Comparison of ENCODE assay signal across 1 cellular context in the genomic region with DNA sequence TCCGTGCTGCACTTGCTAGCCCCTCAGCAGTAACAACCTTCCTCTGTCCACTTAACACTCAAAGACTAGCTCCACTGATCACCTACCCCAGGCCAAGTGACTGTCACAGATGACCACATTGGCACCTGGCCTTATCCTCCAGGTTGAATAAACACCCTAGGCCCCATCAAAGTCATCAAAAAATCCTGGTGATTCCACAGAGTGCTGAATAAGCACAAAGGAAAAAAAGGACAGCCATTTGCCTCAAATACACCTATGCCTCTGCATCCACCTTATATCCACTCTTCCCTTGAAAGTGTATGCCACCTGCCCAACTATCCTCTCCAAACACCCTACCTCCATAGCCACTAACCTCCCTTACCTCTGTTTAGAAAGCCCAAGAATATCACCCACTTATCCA.
TF ChIP-seq lines count a peak whose summit lies in the region.

No MANE protein-coding gene starts in this region.

TF ChIP-seq in GM23338, 12 proteins besides CTCF, POLR2A, EP300 and RAD21:
- TF ChIP-seq, protein P1, sequence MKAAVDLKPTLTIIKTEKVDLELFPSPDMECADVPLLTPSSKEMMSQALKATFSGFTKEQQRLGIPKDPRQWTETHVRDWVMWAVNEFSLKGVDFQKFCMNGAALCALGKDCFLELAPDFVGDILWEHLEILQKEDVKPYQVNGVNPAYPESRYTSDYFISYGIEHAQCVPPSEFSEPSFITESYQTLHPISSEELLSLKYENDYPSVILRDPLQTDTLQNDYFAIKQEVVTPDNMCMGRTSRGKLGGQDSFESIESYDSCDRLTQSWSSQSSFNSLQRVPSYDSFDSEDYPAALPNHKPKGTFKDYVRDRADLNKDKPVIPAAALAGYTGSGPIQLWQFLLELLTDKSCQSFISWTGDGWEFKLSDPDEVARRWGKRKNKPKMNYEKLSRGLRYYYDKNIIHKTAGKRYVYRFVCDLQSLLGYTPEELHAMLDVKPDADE (IDR thresholded peaks at IDR 0.05), result no peak
- no peak for TF ChIP-seq ZNF114 (CRISPR knock-in tag; IDR thresholded peaks at IDR 0.05)
- no peak for TF ChIP-seq CREB1 (CRISPR knock-in tag; IDR thresholded peaks at IDR 0.05; ENCODE audit: low read depth)
- no peak for TF ChIP-seq EZH2phosphoT487 (IDR thresholded peaks at IDR 0.05; ENCODE audit: unreplicated experiment)
- no peak for TF ChIP-seq STAT1 (IDR thresholded peaks at IDR 0.05; ENCODE audit: unreplicated experiment)
- TF ChIP-seq ZNF331 (CRISPR knock-in tag; IDR thresholded peaks at IDR 0.05; ENCODE audit: low read depth), result no peak
- TF ChIP-seq EZH2 (IDR thresholded peaks at IDR 0.05; ENCODE audit: low read depth, unreplicated experiment), result no peak
- TF ChIP-seq NANOG (IDR thresholded peaks at IDR 0.05; ENCODE audit: borderline replicate concordance), result no peak
- TF ChIP-seq, protein P2, sequence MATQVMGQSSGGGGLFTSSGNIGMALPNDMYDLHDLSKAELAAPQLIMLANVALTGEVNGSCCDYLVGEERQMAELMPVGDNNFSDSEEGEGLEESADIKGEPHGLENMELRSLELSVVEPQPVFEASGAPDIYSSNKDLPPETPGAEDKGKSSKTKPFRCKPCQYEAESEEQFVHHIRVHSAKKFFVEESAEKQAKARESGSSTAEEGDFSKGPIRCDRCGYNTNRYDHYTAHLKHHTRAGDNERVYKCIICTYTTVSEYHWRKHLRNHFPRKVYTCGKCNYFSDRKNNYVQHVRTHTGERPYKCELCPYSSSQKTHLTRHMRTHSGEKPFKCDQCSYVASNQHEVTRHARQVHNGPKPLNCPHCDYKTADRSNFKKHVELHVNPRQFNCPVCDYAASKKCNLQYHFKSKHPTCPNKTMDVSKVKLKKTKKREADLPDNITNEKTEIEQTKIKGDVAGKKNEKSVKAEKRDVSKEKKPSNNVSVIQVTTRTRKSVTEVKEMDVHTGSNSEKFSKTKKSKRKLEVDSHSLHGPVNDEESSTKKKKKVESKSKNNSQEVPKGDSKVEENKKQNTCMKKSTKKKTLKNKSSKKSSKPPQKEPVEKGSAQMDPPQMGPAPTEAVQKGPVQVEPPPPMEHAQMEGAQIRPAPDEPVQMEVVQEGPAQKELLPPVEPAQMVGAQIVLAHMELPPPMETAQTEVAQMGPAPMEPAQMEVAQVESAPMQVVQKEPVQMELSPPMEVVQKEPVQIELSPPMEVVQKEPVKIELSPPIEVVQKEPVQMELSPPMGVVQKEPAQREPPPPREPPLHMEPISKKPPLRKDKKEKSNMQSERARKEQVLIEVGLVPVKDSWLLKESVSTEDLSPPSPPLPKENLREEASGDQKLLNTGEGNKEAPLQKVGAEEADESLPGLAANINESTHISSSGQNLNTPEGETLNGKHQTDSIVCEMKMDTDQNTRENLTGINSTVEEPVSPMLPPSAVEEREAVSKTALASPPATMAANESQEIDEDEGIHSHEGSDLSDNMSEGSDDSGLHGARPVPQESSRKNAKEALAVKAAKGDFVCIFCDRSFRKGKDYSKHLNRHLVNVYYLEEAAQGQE (IDR thresholded peaks at IDR 0.05; ENCODE audit: unreplicated experiment), result no peak
- TF ChIP-seq JUNB (IDR thresholded peaks at IDR 0.05; ENCODE audit: unreplicated experiment), result no peak
